In genomic region chr17:20206591-20206990, GRCh38 we compare ENCODE assay signal across 14 cellular contexts.
A peak's percentile ranks its signal among the peaks of the same experiment; 100 is the strongest.
DNase-seq lines count a peak whose midpoint lies in the region; ATAC-seq, FAIRE-seq and TF ChIP-seq lines count a peak whose summit lies in the region.
"Had no signal": no experiment of that assay in that cellular context is flagged by ENCODE, and none has a peak within 500 bp of the region (broad histone marks: within the 10 kb centered on the region; RNA-seq: fewer than 3 reads in every experiment).

No MANE protein-coding gene starts in this region.

- peaks cover 70% of the 10 kb centered on the region for H3K4me1 ChIP-seq in A549
- peaks cover 0 to 24% of the 10 kb centered on the region in 2 experiments; a peak in 4 of 5 replicates for H3K4me1 ChIP-seq in K562 (replicated peaks in 1 of 2; ENCODE audit: control insufficient read depth in 2 of 2, insufficient read depth in 2 of 2, low read length in 2 of 2)
- H3K4me1 ChIP-seq in transverse colon: peaks cover 6 to 40% (median 19%) of the 10 kb centered on the region in 4 donors
- H3K4me1 ChIP-seq: gastroesophageal sphincter, parathyroid adenoma had no signal

- 0 out of 2 replicates have a peak overlapping the region, but pooled peaks have one; percentile 32 for H2AFZ ChIP-seq in K562 (ENCODE audit: low read depth, low read length)
- H2AFZ ChIP-seq: parathyroid adenoma had no signal

- H3K27me3 ChIP-seq in K562 (ENCODE audit: control insufficient read depth in 2 of 2, insufficient read depth in 2 of 2, low read length in 2 of 2) (no peaks in the 10 kb centered on the region), transverse colon (no peaks in the 10 kb centered on the region)
- H3K27me3 ChIP-seq: cardiac muscle cell, gastroesophageal sphincter had no signal

- no peak for TF ChIP-seq POLR2A in A549 (IDR thresholded peaks at IDR 0.05; ENCODE audit: low read length)
- no peak for TF ChIP-seq POLR2A in K562 (conservative IDR thresholded peaks at IDR 0.05)
- TF ChIP-seq POLR2A in transverse colon (IDR thresholded peaks at IDR 0.05): no peak

- TF ChIP-seq RAD21 in A549 (conservative IDR thresholded peaks at IDR 0.05 in 1 of 2, IDR thresholded peaks at IDR 0.05 in 1 of 2): 0 out of 5 replicates have a peak, but pooled peaks of 1 of the 2 experiments have one; percentile 19
- no peak for TF ChIP-seq RAD21 in K562 (CRISPR knock-in tag; conservative IDR thresholded peaks at IDR 0.05 in 1 of 2, IDR thresholded peaks at IDR 0.05 in 1 of 2)

- peak; percentile 48 to 73 for DNase-seq in A549 (ENCODE audit: low read depth in 1 of 2, low spot score in 1 of 2)
- peak; percentile 39 for DNase-seq in HTR-8/SVneo (ENCODE audit: insufficient read length, low spot score)
- no peak for DNase-seq in K562 (ENCODE audit: extremely low read depth in 1 of 4, low spot score in 3 of 4)
- DNase-seq in iris pigment epithelial cell (ENCODE audit: low read depth): peak; percentile 76
- DNase-seq in transverse colon: no peak
- no peak for DNase-seq in posterior cingulate gyrus
- no peak for DNase-seq in NCI-H510A (lab: John Stamatoyannopoulos, UW)
- DNase-seq in NK-92 treated with Interleukin-12 subunit alpha and Interleukin-12 subunit beta, amount 100 ng/mL, for 24 hours (lab: John Stamatoyannopoulos, UW): no peak
- DNase-seq: GDM1, left ventricle myocardium superior, NCI-H2171 had no signal

- no peaks in the 10 kb centered on the region for H3K9me1 ChIP-seq in K562 (ENCODE audit: control insufficient read depth, insufficient read depth, low read length)

- H3K36me3 ChIP-seq in K562 (ENCODE audit: control insufficient read depth, insufficient read depth, low read length) (peaks cover 7% of the 10 kb centered on the region; the same call in 2 of the 3 replicates), transverse colon (no peaks in the 10 kb centered on the region)
- H3K36me3 ChIP-seq: cardiac muscle cell had no signal

- H3K4me2 ChIP-seq in A549: peak overlapping the region; percentile 76
- H3K4me2 ChIP-seq in K562 (ENCODE audit: insufficient read depth, low read length): no peak overlapping the region; the same call in 1 of the 2 replicates

- FAIRE-seq in A549 (lab: Jason Lieb, UNC): peak; percentile 97
- FAIRE-seq in HTR-8/SVneo (lab: Jason Lieb, UNC): no peak
- FAIRE-seq in K562 (lab: Jason Lieb, UNC): no peak

- CTCF ChIA-PET in A549 (lab: Yijun Ruan, JAX): interaction anchor here (1.1 to 4.7 kb wide), 9 partner anchors 9 to 85 kb away, joined by 3 to 33 read pairs (median 7); no protein-coding TSS in a partner anchor
- CTCF ChIA-PET in K562 (lab: Yijun Ruan, JAX; ENCODE audit: low intra/inter-chr PET ratio): no interaction called here

- ATAC-seq in A549: peak; percentile 62 to 67; a peak in 5 of 6 replicates
- ATAC-seq in K562: no peak
- ATAC-seq: gastroesophageal sphincter, left ventricle myocardium superior had no signal

- H3K27ac ChIP-seq in A549: peak overlapping the region; percentile 91 to 92
- peak overlapping the region; percentile 60; the same call in 1 of the 3 replicates for H3K27ac ChIP-seq in K562 (ENCODE audit: extremely low read depth, low read depth, low read length)
- peak overlapping the region in 1 of 4 donors; percentile 36 for H3K27ac ChIP-seq in transverse colon
- H3K27ac ChIP-seq: cardiac muscle cell, gastroesophageal sphincter, parathyroid adenoma had no signal

- POLR2A ChIA-PET in A549 (lab: Yijun Ruan, JAX) (interaction anchor here (0.5 to 3.2 kb wide), 5 partner anchors 35 to 837 kb away, joined by 3 to 32 read pairs (median 4); partner anchors contain the start of gene USP22), K562 (lab: Yijun Ruan, JAX) (interaction anchor here (0.8 to 1.6 kb wide), 2 partner anchors 10 to 17 kb away, joined by 3 to 5 read pairs; no protein-coding TSS in a partner anchor)

- no peak for TF ChIP-seq CTCF in A549 (IDR thresholded peaks at IDR 0.05)
- TF ChIP-seq CTCF in K562 (IDR thresholded peaks at IDR 0.05 in 2 of 3, conservative IDR thresholded peaks at IDR 0.05 in 1 of 3; ENCODE audit: insufficient read depth in 2 of 3, low read depth in 1 of 3, low read length in 3 of 3): no peak
- no peak for TF ChIP-seq CTCF in transverse colon (IDR thresholded peaks at IDR 0.05)

- H3K79me2 ChIP-seq in K562 (ENCODE audit: control insufficient read depth, insufficient read depth, low read length): no peaks in the 10 kb centered on the region; the same call in 2 of the 3 replicates
- H3K79me2 ChIP-seq: parathyroid adenoma had no signal

- no peaks in the 10 kb centered on the region for H4K20me1 ChIP-seq in K562 (replicated peaks; ENCODE audit: control insufficient read depth, insufficient read depth, low read length)

- H3K9me3 ChIP-seq in A549 (no peaks in the 10 kb centered on the region), K562 (replicated peaks; ENCODE audit: control insufficient read depth, insufficient read depth, low read depth, low read length) (no peaks in the 10 kb centered on the region), transverse colon (no peaks in the 10 kb centered on the region)
- H3K9me3 ChIP-seq: gastroesophageal sphincter had no signal

- no TSS peak for BruUV-seq in K562 (replicated peaks; lab: Mats Ljungman, UMichigan)

- in situ Hi-C loops in K562 (cut with MboI): no loop called here
- in situ Hi-C loops in transverse colon (cut with MboI; ENCODE audit: low pct_ligation_motif_present in 1 of 4, low pct_unique_long_range_greater_than_20kb in 1 of 4, low sequenced_read_pairs in 3 of 4): no loop called here

- H3K9ac ChIP-seq in K562 (ENCODE audit: insufficient read depth in 1 of 2, low read depth in 2 of 2, low read length in 2 of 2): peak overlapping the region in 1 of 2 experiments; percentile 25; a peak in 2 of 4 replicates
- H3K9ac ChIP-seq: parathyroid adenoma had no signal

- H3K4me3 ChIP-seq in A549: no peak overlapping the region
- H3K4me3 ChIP-seq in K562: no peak overlapping the region
- no peak overlapping the region for H3K4me3 ChIP-seq in transverse colon
- H3K4me3 ChIP-seq: cardiac muscle cell, gastroesophageal sphincter had no signal

- intact Hi-C loops in K562 (cut with micrococcal nuclease) (no loop called here), transverse colon (cut with DNase I; ENCODE audit: low total_unique reads) (no loop called here), posterior cingulate gyrus (cut with DNase I) (no loop called here)

- peak; percentile 76 to 78; a peak in 3 of 5 replicates for TF ChIP-seq EP300 in A549 (IDR thresholded peaks at IDR 0.05)
- no peak for TF ChIP-seq EP300 in K562 (IDR thresholded peaks at IDR 0.05; ENCODE audit: low read length)
- no peak for TF ChIP-seq EP300 in transverse colon (IDR thresholded peaks at IDR 0.05; ENCODE audit: low read depth)

- 3% methylated on average over 3 of the region's 3 CpGs for WGBS in A549 (ENCODE audit: missing lambda C conversion rate)
- 36% methylated on average over 3 of the region's 3 CpGs for WGBS in K562 (ENCODE audit: insufficient coverage, low coverage, missing lambda C conversion rate)
- 26 to 32% methylated on average over 3 of the region's 3 CpGs for WGBS in transverse colon (ENCODE audit: low coverage in 1 of 2), 2 donors

TF ChIP-seq in A549, 52 proteins besides CTCF, POLR2A, EP300 and RAD21 (continues in another document):
- TF ChIP-seq NR3C1 (IDR thresholded peaks at IDR 0.05) (no peak), PHF8 (IDR thresholded peaks at IDR 0.05; ENCODE audit: borderline replicate concordance, low read depth) (no peak), NPAS2 (CRISPR knock-in tag; IDR thresholded peaks at IDR 0.05; ENCODE audit: borderline replicate concordance) (no peak), EHF (CRISPR knock-in tag; IDR thresholded peaks at IDR 0.05) (no peak), ESRRA (IDR thresholded peaks at IDR 0.05; ENCODE audit: borderline replicate concordance, low read length) (no peak), FOXS1 (CRISPR knock-in tag; IDR thresholded peaks at IDR 0.05) (no peak; the same call in 1 of the 2 replicates), FOSL2 (IDR thresholded peaks at IDR 0.05) (peak; percentile 79), FOSL2 (CRISPR knock-in tag; IDR thresholded peaks at IDR 0.05) (peak; percentile 82), E2F6 (IDR thresholded peaks at IDR 0.05; ENCODE audit: borderline replicate concordance, low read depth) (no peak), ZFP36 (IDR thresholded peaks at IDR 0.05; ENCODE audit: borderline replicate concordance, partially characterized antibody) (no peak), RNF2 (IDR thresholded peaks at IDR 0.05; ENCODE audit: borderline replicate concordance, low read depth) (no peak), RARB (CRISPR knock-in tag; IDR thresholded peaks at IDR 0.05) (no peak), RFX5 (IDR thresholded peaks at IDR 0.05) (no peak)

TF ChIP-seq in K562, 482 proteins besides CTCF, POLR2A, EP300 and RAD21 (continues in another document):
- TF ChIP-seq ZSCAN32 (CRISPR knock-in tag; IDR thresholded peaks at IDR 0.05): no peak
- TF ChIP-seq, protein P1, sequence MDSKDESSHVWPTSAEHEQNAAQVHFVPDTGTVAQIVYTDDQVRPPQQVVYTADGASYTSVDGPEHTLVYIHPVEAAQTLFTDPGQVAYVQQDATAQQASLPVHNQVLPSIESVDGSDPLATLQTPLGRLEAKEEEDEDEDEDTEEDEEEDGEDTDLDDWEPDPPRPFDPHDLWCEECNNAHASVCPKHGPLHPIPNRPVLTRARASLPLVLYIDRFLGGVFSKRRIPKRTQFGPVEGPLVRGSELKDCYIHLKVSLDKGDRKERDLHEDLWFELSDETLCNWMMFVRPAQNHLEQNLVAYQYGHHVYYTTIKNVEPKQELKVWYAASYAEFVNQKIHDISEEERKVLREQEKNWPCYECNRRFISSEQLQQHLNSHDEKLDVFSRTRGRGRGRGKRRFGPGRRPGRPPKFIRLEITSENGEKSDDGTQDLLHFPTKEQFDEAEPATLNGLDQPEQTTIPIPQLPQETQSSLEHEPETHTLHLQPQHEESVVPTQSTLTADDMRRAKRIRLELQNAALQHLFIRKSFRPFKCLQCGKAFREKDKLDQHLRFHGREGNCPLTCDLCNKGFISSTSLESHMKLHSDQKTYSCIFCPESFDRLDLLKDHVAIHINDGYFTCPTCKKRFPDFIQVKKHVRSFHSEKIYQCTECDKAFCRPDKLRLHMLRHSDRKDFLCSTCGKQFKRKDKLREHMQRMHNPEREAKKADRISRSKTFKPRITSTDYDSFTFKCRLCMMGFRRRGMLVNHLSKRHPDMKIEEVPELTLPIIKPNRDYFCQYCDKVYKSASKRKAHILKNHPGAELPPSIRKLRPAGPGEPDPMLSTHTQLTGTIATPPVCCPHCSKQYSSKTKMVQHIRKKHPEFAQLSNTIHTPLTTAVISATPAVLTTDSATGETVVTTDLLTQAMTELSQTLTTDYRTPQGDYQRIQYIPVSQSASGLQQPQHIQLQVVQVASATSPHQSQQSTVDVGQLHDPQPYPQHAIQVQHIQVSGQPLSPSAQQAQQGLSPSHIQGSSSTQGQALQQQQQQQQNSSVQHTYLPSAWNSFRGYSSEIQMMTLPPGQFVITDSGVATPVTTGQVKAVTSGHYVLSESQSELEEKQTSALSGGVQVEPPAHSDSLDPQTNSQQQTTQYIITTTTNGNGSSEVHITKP (IDR thresholded peaks at IDR 0.05; ENCODE audit: partially characterized antibody): no peak
- no peak for TF ChIP-seq FOSL1 (tag; conservative IDR thresholded peaks at IDR 0.05)
- TF ChIP-seq MTF1 (CRISPR knock-in tag; IDR thresholded peaks at IDR 0.05; ENCODE audit: borderline replicate concordance): no peak
- no peak for TF ChIP-seq GATAD2B (IDR thresholded peaks at IDR 0.05; ENCODE audit: borderline replicate concordance)
- TF ChIP-seq ZNF274 (IDR thresholded peaks at IDR 0.05; ENCODE audit: borderline replicate concordance, low read depth, low read length): no peak

Comparison
In these comparisons a context has a peak if more than half of its experiments do, and no peak if none do; other contexts are left out.
1. DNase-seq: peak in A549 (2 of 2), HTR-8/SVneo (single experiment) and iris pigment epithelial cell (single experiment); none in K562 (0 of 4), transverse colon (single experiment), posterior cingulate gyrus (0 of 10), NCI-H510A (single experiment) and NK-92 treated with Interleukin-12 subunit alpha and Interleukin-12 subunit beta, amount 100 ng/mL, for 24 hours (single experiment).
2. Of the 35 proteins assayed by ChIP-seq in both K562 and A549: peak only in K562: none; only in A549: CEBPB, EP300, JUN, JUNB and SMC3; in both: none; in neither: 29; mixed calls (peak in some experiments, not most) for 1.